ENCODE assay signal across 1 cellular context in the genomic region with DNA sequence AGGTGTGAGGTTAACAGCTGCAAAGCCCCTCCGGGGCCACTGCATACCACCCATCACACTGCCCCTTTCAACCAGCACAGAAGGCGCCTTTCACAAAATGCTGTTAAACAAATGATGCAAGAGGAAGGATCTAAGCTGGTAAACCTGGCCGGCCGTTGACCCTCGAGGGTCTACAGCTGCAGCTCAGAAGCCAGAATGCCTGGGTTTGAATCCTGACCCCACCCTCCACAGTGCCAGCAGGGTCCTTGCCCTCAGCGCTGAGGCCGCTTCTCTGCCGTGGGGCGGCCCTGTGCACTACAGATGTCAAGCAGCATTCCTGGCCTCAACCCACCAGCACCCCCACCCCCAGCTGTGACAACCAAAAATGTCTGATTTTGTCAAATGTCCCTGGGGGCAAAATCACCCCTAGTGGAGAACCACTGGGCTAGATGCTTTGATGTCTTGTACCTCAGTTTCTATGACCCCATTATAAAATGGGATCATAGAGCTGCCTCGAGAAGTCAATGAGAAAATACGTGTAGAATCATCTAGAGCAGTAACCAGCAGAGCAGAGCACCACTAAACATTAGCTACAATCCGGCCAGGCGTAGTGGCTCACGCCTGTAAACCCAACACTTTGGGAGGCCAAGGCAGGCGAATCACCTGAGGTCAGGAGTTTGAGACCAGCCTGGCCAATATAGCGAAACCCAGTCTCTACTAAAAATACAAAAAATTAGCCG.
TF ChIP-seq lines count a peak whose summit lies in the region.

No MANE protein-coding gene starts in this region.

TF ChIP-seq in HepG2, 621 proteins besides CTCF, POLR2A, EP300 and RAD21 (continued from another document and continues in another):
- TF ChIP-seq ZBED4 (CRISPR knock-in tag; IDR thresholded peaks at IDR 0.05; ENCODE audit: borderline replicate concordance) (no peak), ELF3 (CRISPR knock-in tag; IDR thresholded peaks at IDR 0.05) (no peak), FOXC1 (CRISPR knock-in tag; IDR thresholded peaks at IDR 0.05; ENCODE audit: borderline replicate concordance) (no peak), ZNF782 (CRISPR knock-in tag; IDR thresholded peaks at IDR 0.05; ENCODE audit: borderline replicate concordance) (no peak), ZBTB7B (CRISPR knock-in tag; IDR thresholded peaks at IDR 0.05) (0 out of 2 replicates have a peak, but pooled peaks have one; percentile 29), CENPT (CRISPR knock-in tag; IDR thresholded peaks at IDR 0.05; ENCODE audit: low read depth) (no peak), ZNF382 (CRISPR knock-in tag; IDR thresholded peaks at IDR 0.05; ENCODE audit: borderline replicate concordance) (no peak), CEBPB (IDR thresholded peaks at IDR 0.05; ENCODE audit: borderline replicate concordance, low read depth, low read length) (peak; percentile 15; the same call in 1 of the 2 replicates), RARA (CRISPR knock-in tag; IDR thresholded peaks at IDR 0.05) (peak; percentile 55; the same call in 1 of the 2 replicates), ZNF362 (CRISPR knock-in tag; IDR thresholded peaks at IDR 0.05; ENCODE audit: borderline replicate concordance) (no peak), NFKB2 (CRISPR knock-in tag; IDR thresholded peaks at IDR 0.05; ENCODE audit: borderline replicate concordance) (no peak), ZNF660 (CRISPR knock-in tag; IDR thresholded peaks at IDR 0.05; ENCODE audit: borderline replicate concordance, low read depth) (no peak), E2F2 (CRISPR knock-in tag; IDR thresholded peaks at IDR 0.05; ENCODE audit: borderline replicate concordance) (no peak), ADNP (CRISPR knock-in tag; IDR thresholded peaks at IDR 0.05) (no peak), MAFK (conservative IDR thresholded peaks at IDR 0.05 in 1 of 2, IDR thresholded peaks at IDR 0.05 in 1 of 2; ENCODE audit: low read length in 2 of 2) (no peak), SSRP1 (CRISPR knock-in tag; IDR thresholded peaks at IDR 0.05) (no peak), REPIN1 (CRISPR knock-in tag; IDR thresholded peaks at IDR 0.05; ENCODE audit: borderline replicate concordance, low read depth) (no peak), HMG20A (CRISPR knock-in tag; IDR thresholded peaks at IDR 0.05; ENCODE audit: borderline replicate concordance) (no peak), ZNF251 (CRISPR knock-in tag; IDR thresholded peaks at IDR 0.05) (no peak), KDM4B (CRISPR knock-in tag; IDR thresholded peaks at IDR 0.05) (no peak), DNMT1 (CRISPR knock-in tag; IDR thresholded peaks at IDR 0.05) (no peak), ZNF430 (CRISPR knock-in tag; IDR thresholded peaks at IDR 0.05) (no peak), GLI4 (CRISPR knock-in tag; IDR thresholded peaks at IDR 0.05; ENCODE audit: borderline replicate concordance) (no peak), SIX1 (CRISPR knock-in tag; IDR thresholded peaks at IDR 0.05; ENCODE audit: borderline replicate concordance) (no peak), MXD4 (CRISPR knock-in tag; IDR thresholded peaks at IDR 0.05) (no peak), EHMT2 (IDR thresholded peaks at IDR 0.05; ENCODE audit: borderline replicate concordance, low read depth, low read length) (no peak), SOX6 (IDR thresholded peaks at IDR 0.05) (no peak), SOX6 (CRISPR knock-in tag; IDR thresholded peaks at IDR 0.05) (peak; percentile 29; the same call in 1 of the 2 replicates), ZBTB25 (CRISPR knock-in tag; IDR thresholded peaks at IDR 0.05) (no peak), ZBTB26 (CRISPR knock-in tag; IDR thresholded peaks at IDR 0.05; ENCODE audit: borderline replicate concordance) (no peak), KDM2A (CRISPR knock-in tag; IDR thresholded peaks at IDR 0.05; ENCODE audit: borderline replicate concordance, low read depth) (no peak), XRCC5 (optimal IDR thresholded peaks at IDR 0.05; ENCODE audit: low read length) (no peak), SMC3 (IDR thresholded peaks at IDR 0.05; ENCODE audit: low read length) (no peak), ZNF749 (CRISPR knock-in tag; IDR thresholded peaks at IDR 0.05; ENCODE audit: borderline replicate concordance) (no peak), NFE2 (CRISPR knock-in tag; IDR thresholded peaks at IDR 0.05) (no peak), SYNCRIP (IDR thresholded peaks at IDR 0.05; ENCODE audit: insufficient read depth, low read depth, low read length) (no peak), ZNF225 (CRISPR knock-in tag; IDR thresholded peaks at IDR 0.05) (no peak), NFKBIZ (CRISPR knock-in tag; IDR thresholded peaks at IDR 0.05) (no peak), NCOA2 (CRISPR knock-in tag; IDR thresholded peaks at IDR 0.05) (no peak), HOXA7 (CRISPR knock-in tag; IDR thresholded peaks at IDR 0.05) (no peak), ZNF550 (CRISPR knock-in tag; IDR thresholded peaks at IDR 0.05; ENCODE audit: borderline replicate concordance) (no peak), TFDP1 (CRISPR knock-in tag; IDR thresholded peaks at IDR 0.05; ENCODE audit: borderline replicate concordance) (no peak), SP1 (IDR thresholded peaks at IDR 0.05) (no peak), SP1 (CRISPR knock-in tag; IDR thresholded peaks at IDR 0.05) (no peak), RXRB (CRISPR knock-in tag; IDR thresholded peaks at IDR 0.05; ENCODE audit: borderline replicate concordance) (peak; percentile 23; the same call in 1 of the 2 replicates), ZNF33A (CRISPR knock-in tag; IDR thresholded peaks at IDR 0.05; ENCODE audit: borderline replicate concordance) (no peak), TCF7 (IDR thresholded peaks at IDR 0.05; ENCODE audit: low read depth) (no peak), ERF (CRISPR knock-in tag; IDR thresholded peaks at IDR 0.05) (no peak), ZNF816 (CRISPR knock-in tag; IDR thresholded peaks at IDR 0.05; ENCODE audit: borderline replicate concordance) (no peak), HNRNPLL (IDR thresholded peaks at IDR 0.05; ENCODE audit: low read depth, low read length, poor library complexity, severe bottlenecking) (no peak), ZNF556 (CRISPR knock-in tag; IDR thresholded peaks at IDR 0.05; ENCODE audit: borderline replicate concordance) (no peak), ATF7-NPFF (CRISPR knock-in tag; IDR thresholded peaks at IDR 0.05; ENCODE audit: low read depth) (no peak), CEBPG (CRISPR knock-in tag; IDR thresholded peaks at IDR 0.05) (peak; percentile 53)
- TF ChIP-seq, protein P1, sequence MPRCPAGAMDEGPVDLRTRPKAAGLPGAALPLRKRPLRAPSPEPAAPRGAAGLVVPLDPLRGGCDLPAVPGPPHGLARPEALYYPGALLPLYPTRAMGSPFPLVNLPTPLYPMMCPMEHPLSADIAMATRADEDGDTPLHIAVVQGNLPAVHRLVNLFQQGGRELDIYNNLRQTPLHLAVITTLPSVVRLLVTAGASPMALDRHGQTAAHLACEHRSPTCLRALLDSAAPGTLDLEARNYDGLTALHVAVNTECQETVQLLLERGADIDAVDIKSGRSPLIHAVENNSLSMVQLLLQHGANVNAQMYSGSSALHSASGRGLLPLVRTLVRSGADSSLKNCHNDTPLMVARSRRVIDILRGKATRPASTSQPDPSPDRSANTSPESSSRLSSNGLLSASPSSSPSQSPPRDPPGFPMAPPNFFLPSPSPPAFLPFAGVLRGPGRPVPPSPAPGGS (CRISPR knock-in tag; IDR thresholded peaks at IDR 0.05), result no peak
- TF ChIP-seq, protein P2, sequence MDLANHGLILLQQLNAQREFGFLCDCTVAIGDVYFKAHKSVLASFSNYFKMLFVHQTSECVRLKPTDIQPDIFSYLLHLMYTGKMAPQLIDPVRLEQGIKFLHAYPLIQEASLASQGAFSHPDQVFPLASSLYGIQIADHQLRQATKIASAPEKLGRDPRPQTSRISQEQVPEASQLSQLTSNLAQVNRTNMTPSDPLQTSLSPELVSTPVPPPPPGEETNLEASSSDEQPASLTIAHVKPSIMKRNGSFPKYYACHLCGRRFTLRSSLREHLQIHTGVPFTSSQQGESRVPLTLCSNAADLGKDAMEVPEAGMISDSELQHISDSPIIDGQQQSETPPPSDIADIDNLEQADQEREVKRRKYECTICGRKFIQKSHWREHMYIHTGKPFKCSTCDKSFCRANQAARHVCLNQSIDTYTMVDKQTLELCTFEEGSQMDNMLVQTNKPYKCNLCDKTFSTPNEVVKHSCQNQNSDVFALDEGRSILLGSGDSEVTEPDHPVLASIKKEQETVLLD (CRISPR knock-in tag; IDR thresholded peaks at IDR 0.05; ENCODE audit: low read depth), result no peak
- TF ChIP-seq, protein P3, sequence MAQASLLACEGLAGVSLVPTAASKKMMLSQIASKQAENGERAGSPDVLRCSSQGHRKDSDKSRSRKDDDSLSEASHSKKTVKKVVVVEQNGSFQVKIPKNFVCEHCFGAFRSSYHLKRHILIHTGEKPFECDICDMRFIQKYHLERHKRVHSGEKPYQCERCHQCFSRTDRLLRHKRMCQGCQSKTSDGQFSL (CRISPR knock-in tag; IDR thresholded peaks at IDR 0.05), result no peak
- TF ChIP-seq, protein P4, sequence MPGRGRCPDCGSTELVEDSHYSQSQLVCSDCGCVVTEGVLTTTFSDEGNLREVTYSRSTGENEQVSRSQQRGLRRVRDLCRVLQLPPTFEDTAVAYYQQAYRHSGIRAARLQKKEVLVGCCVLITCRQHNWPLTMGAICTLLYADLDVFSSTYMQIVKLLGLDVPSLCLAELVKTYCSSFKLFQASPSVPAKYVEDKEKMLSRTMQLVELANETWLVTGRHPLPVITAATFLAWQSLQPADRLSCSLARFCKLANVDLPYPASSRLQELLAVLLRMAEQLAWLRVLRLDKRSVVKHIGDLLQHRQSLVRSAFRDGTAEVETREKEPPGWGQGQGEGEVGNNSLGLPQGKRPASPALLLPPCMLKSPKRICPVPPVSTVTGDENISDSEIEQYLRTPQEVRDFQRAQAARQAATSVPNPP (CRISPR knock-in tag; IDR thresholded peaks at IDR 0.05), result no peak
